8 cellular contexts compared by ENCODE assay signal in the genomic region with DNA sequence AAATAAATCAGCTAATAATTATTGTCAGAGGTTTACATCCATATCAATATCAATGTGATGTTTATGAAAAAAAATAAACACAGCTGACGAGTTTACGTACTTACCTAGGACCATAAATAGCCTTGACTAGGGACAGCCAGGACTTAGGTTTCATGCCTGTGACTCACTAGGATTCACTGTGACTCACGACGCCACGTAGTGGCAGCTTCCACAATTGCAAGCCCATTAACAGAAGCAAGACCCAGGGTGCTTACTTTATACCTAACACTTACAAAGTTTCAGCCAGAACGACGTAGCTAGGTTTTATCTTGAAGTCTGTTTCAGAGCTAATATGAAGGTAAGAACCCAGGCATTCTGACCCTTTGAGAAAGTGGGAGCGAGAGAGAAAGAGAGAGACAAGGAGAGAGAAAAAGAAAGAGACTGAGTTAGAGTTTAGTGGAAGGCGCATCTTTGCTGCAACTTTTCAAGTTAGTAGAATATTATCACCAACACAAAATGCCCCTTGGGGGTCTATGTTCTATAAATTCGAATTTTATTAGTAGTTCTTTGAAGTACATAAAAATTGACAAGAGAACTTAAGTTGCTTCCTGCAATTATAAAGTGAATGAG.
A peak's percentile ranks its signal among the peaks of the same experiment; 100 is the strongest.
DNase-seq lines count a peak whose midpoint lies in the region; ATAC-seq, FAIRE-seq and TF ChIP-seq lines count a peak whose summit lies in the region.

No MANE protein-coding gene starts in this region.

- ATAC-seq in GM19455 (IDR thresholded peaks at IDR 0.05; ENCODE audit: unreplicated experiment) = peak; percentile 76
- ATAC-seq in HG03558 (IDR thresholded peaks at IDR 0.05; ENCODE audit: extremely low read depth, unreplicated experiment) = peak; percentile 60

- no TSS peak for BruUV-seq in Caco-2 (replicated peaks; lab: Mats Ljungman, UMichigan)
- BruUV-seq in endothelial cell of umbilical vein (replicated peaks; lab: Mats Ljungman, UMichigan) = no TSS peak

- no peaks in the 10 kb centered on the region for H3K9me3 ChIP-seq in Caco-2
- H3K9me3 ChIP-seq in endothelial cell of umbilical vein (replicated peaks; ENCODE audit: control insufficient read depth, insufficient read depth, low read length) = no peaks in the 10 kb centered on the region

- intact Hi-C loops in Caco-2 (cut with micrococcal nuclease; ENCODE audit: unreplicated experiment) = loop anchor here (10.0 kb wide), 1 partner anchor 188 kb away; a partner anchor contains a TSS
- intact Hi-C loops in endothelial cell of umbilical vein (cut with micrococcal nuclease) = loop anchor here (2.0 to 10.0 kb wide), 7 partner anchors 24 to 758 kb away; no protein-coding TSS in a partner anchor

- H3K9me1 ChIP-seq in endothelial cell of umbilical vein (replicated peaks; ENCODE audit: control insufficient read depth, extremely low read depth, insufficient read depth, low read length) = no peaks in the 10 kb centered on the region

- H2AFZ ChIP-seq in endothelial cell of umbilical vein (ENCODE audit: low read depth, low read length) = no peak overlapping the region

- peaks cover 7% of the 10 kb centered on the region for H3K36me3 Mint-ChIP-seq in Caco-2 (ENCODE audit: insufficient read depth, unreplicated experiment)

- no peaks in the 10 kb centered on the region for H3K27me3 Mint-ChIP-seq in Caco-2 (ENCODE audit: insufficient read depth, unreplicated experiment)

- POLR2A ChIA-PET in Caco-2 (lab: Charles Lee) (no interaction called here), endothelial cell of umbilical vein (lab: Charles Lee) (interaction anchor here (0.6 kb wide), 1 partner anchor 27 kb away, joined by 8 read pairs; no protein-coding TSS in a partner anchor)

- no peaks in the 10 kb centered on the region for H4K20me1 ChIP-seq in endothelial cell of umbilical vein (replicated peaks; ENCODE audit: control insufficient read depth, extremely low read depth, insufficient read depth, low read length)

- no peak overlapping the region for H3K9ac ChIP-seq in endothelial cell of umbilical vein (replicated peaks; ENCODE audit: extremely low read depth, insufficient read depth, low read length)

- H3K4me1 ChIP-seq in Caco-2 (no peaks in the 10 kb centered on the region), endothelial cell of umbilical vein (ENCODE audit: control insufficient read depth, extremely low read depth, insufficient read depth, low read length) (no peaks in the 10 kb centered on the region)

- no peaks in the 10 kb centered on the region for H3K4me1 Mint-ChIP-seq in Caco-2 (ENCODE audit: low read depth, unreplicated experiment)

- H3K27me3 ChIP-seq in Caco-2 (replicated peaks; ENCODE audit: control insufficient read depth, insufficient read depth, low read length) = no peaks in the 10 kb centered on the region
- no peaks in the 10 kb centered on the region for H3K27me3 ChIP-seq in endothelial cell of umbilical vein (ENCODE audit: control insufficient read depth in 2 of 2, insufficient read depth in 2 of 2, low read length in 2 of 2)

- dilution Hi-C loops in endothelial cell of umbilical vein (cut with MboI; ENCODE audit: extremely low pct_ligation_motif_present, low sequenced_read_pairs) = no loop called here

- TF ChIP-seq POLR2A in endothelial cell of umbilical vein (IDR thresholded peaks at IDR 0.05; ENCODE audit: low read depth, low read length) = no peak

- H3K27ac Mint-ChIP-seq in Caco-2 (ENCODE audit: unreplicated experiment) = no peak overlapping the region

- H3K9me3 Mint-ChIP-seq in Caco-2 (ENCODE audit: unreplicated experiment) = no peaks in the 10 kb centered on the region

- H3K27ac ChIP-seq in endothelial cell of umbilical vein (ENCODE audit: insufficient read depth, low read depth, low read length) = no peak overlapping the region

- H3K79me2 ChIP-seq in endothelial cell of umbilical vein (ENCODE audit: control insufficient read depth, insufficient read depth, low read length) = no peaks in the 10 kb centered on the region

- H3K36me3 ChIP-seq in Caco-2 (ENCODE audit: control insufficient read depth, insufficient read depth, low read length) (no peaks in the 10 kb centered on the region), endothelial cell of umbilical vein (ENCODE audit: control insufficient read depth in 2 of 2, extremely low read depth in 1 of 2, insufficient read depth in 2 of 2, low read length in 2 of 2) (no peaks in the 10 kb centered on the region)

- H3K4me3 ChIP-seq in Caco-2 (ENCODE audit: low read depth, low read length) (no peak overlapping the region), endothelial cell of umbilical vein (replicated peaks in 1 of 3; ENCODE audit: insufficient read depth in 1 of 3, low read depth in 1 of 3, low read length in 3 of 3) (no peak overlapping the region)

- DNase-seq in Caco-2 = peak; percentile 62 to 64
- DNase-seq in NCI-H82 treated with DMSO at 0.1 percent for 48 hours (lab: John Stamatoyannopoulos, UW; ENCODE audit: unreplicated experiment) = peak; percentile 25
- peak; percentile 49 to 59 (median 55) for DNase-seq in activated CD8-positive, alpha-beta memory T cell treated with anti-CD3 and anti-CD28 coated beads for 48 hours (ENCODE audit: low read depth in 2 of 3, low spot score in 2 of 3)
- peak; percentile 93 for DNase-seq in endothelial cell of umbilical vein (ENCODE audit: low read depth, low spot score)
- DNase-seq in mucosa of gallbladder (ENCODE audit: low spot score) = peak; percentile 90
- peak; percentile 52 to 67 for DNase-seq in stimulated activated CD8-positive, alpha-beta memory T cell treated with anti-CD3 and anti-CD28 coated beads, Interleukin-7, amount 100 ng/mL, for 4 hours (ENCODE audit: low read depth in 2 of 2)

- no peak overlapping the region for H3K4me2 ChIP-seq in endothelial cell of umbilical vein (ENCODE audit: insufficient read depth, low read length)

- CTCF ChIA-PET in Caco-2 (lab: Charles Lee) (no interaction called here), endothelial cell of umbilical vein (lab: Charles Lee) (interaction anchor here (0.7 to 9.4 kb wide), 46 partner anchors 10 to 675 kb away, joined by 3 to 214 read pairs (median 4); a partner anchor contains a TSS)

- H3K4me3 Mint-ChIP-seq in Caco-2 (ENCODE audit: unreplicated experiment) = no peak overlapping the region

- TF ChIP-seq CTCF in Caco-2 (IDR thresholded peaks at IDR 0.05; ENCODE audit: insufficient read depth in 1 of 2, low read depth in 1 of 2, low read length in 1 of 2, severe bottlenecking in 1 of 2, unreplicated experiment in 1 of 2) (peak in 1 of 2 experiments; percentile 51), endothelial cell of umbilical vein (IDR thresholded peaks at IDR 0.05; ENCODE audit: extremely low read depth in 1 of 2, insufficient read depth in 1 of 2, low read depth in 1 of 2, low read length in 2 of 2) (peak; percentile 81 to 90)

- FAIRE-seq in endothelial cell of umbilical vein (lab: Jason Lieb, UNC) = peak; percentile 88

TF ChIP-seq in endothelial cell of umbilical vein, 7 proteins besides CTCF, POLR2A, EP300 and RAD21:
- peak; percentile 65 for TF ChIP-seq FOS (IDR thresholded peaks at IDR 0.05; ENCODE audit: borderline replicate concordance, insufficient read depth, low read length)
- no peak for TF ChIP-seq MYC (IDR thresholded peaks at IDR 0.05; ENCODE audit: low read depth, low read length)
- TF ChIP-seq GATA2 (IDR thresholded peaks at IDR 0.05; ENCODE audit: insufficient read depth, insufficient read length, low read depth, low read length) = no peak
- no peak for TF ChIP-seq EZH2 (IDR thresholded peaks at IDR 0.05; ENCODE audit: borderline replicate concordance, low read depth, low read length, severe bottlenecking)
- TF ChIP-seq JUN (IDR thresholded peaks at IDR 0.05; ENCODE audit: borderline replicate concordance, insufficient read depth, insufficient read length, low read depth) = peak; percentile 64
- no peak for TF ChIP-seq POLR2AphosphoS5 (IDR thresholded peaks at IDR 0.05; ENCODE audit: insufficient read depth, low read depth, low read length)

Comparison
In these comparisons a context has a peak if more than half of its experiments do, and no peak if none do; other contexts are left out.
1. DNase-seq: peak in every context shown above with its lines; median percentile 93 in endothelial cell of umbilical vein; 90 in mucosa of gallbladder; 63 in Caco-2; 60 in stimulated activated CD8-positive, alpha-beta memory T cell treated with anti-CD3 and anti-CD28 coated beads, Interleukin-7, amount 100 ng/mL, for 4 hours; 55 in activated CD8-positive, alpha-beta memory T cell treated with anti-CD3 and anti-CD28 coated beads for 48 hours; 25 in NCI-H82 treated with DMSO at 0.1 percent for 48 hours.